In the genomic region with DNA sequence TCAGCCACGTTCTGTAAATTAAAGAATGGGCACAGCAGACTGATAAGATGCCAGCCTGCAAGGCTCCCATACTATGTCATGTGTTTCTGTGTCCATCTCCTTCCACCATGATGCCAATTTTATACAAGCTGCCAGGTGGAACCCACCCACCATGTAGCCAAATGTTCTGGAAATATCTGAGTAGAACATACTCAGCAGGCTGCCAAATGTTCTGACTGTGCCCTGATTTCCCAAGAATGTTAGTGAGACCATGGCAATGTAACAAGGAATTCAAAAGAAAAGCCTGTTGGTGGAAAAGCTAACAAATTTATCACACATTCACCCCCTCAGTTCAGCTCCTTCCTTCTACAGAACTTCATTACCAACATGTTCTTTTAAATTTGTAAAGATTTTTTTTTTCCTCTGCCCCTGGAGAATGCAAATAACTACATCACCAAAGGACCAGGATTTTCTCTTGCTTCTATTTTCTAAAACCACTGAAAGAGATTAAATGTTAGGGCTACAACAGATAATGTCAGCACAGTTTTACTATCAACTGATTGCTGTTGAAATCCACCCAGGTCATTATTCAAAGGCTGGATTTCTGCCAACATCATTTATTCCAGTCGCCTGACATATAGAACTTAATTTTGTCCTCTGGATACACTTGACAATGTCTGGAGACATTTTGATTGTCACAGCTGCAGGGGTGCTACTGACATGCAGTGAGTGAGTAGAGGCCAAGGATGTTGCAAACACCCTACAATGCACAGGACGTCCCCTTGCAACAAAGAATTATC, we compare ENCODE assay signal across 22 cellular contexts. TPM values are rescaled to one million over a fixed set of nuclear protein-coding genes. Genes with fewer than 3 reads are reported as not detected.
A peak's percentile ranks its signal among the peaks of the same experiment; 100 is the strongest.
DNase-seq lines count a peak whose midpoint lies in the region; TF ChIP-seq lines count a peak whose summit lies in the region.
"Had no signal": no experiment of that assay in that cellular context is flagged by ENCODE, and none has a peak within 500 bp of the region (broad histone marks: within the 10 kb centered on the region; RNA-seq: fewer than 3 reads in every experiment).

No MANE protein-coding gene starts in this region.

- DNase-seq in DMS 273 (lab: John Stamatoyannopoulos, UW; ENCODE audit: unreplicated experiment) (peak; percentile 34), DMS 273 treated with DMSO at 0.1 percent for 48 hours (lab: John Stamatoyannopoulos, UW) (no peak), NCI-H1105 treated with DMSO at 0.1 percent for 48 hours (lab: John Stamatoyannopoulos, UW) (peak; percentile 30), coronary artery (ENCODE audit: low spot score) (no peak), pons (ENCODE audit: low spot score) (peak; percentile 2), SK-N-SH (no peak), NCI-H524 treated with DMSO at 0.1 percent for 48 hours (lab: John Stamatoyannopoulos, UW) (no peak)
- DNase-seq in activated CD4-positive, CD25-positive, alpha-beta regulatory T cell (lab: John Stamatoyannopoulos, UW): no peak
- DNase-seq: activated CD4-positive, alpha-beta T cell treated with anti-CD3 and anti-CD28 coated beads, Interleukin-2, amount 50 U/mL, for 1 hour; Calu3; cortex of kidney; HFFc6; naive B cell; NCI-H2107; NCI-H82; PC-3; SIG-M5; stimulated activated CD4-positive, alpha-beta T cell treated with anti-CD3 and anti-CD28 coated beads, Interleukin-2, amount 100 ng/mL, for 24 hours had no signal

- no peaks in the 10 kb centered on the region for H3K27me3 ChIP-seq in SK-N-SH (ENCODE audit: insufficient read depth)
- H3K27me3 ChIP-seq: foreskin keratinocyte had no signal

- no peaks in the 10 kb centered on the region for H3K79me2 ChIP-seq in SK-N-SH (ENCODE audit: insufficient read depth)

- TF ChIP-seq CTCF in coronary artery (IDR thresholded peaks at IDR 0.05): no peak
- TF ChIP-seq CTCF in SK-N-SH (IDR thresholded peaks at IDR 0.05): no peak

- H3K4me3 ChIP-seq in coronary artery (no peak overlapping the region), SK-N-SH (ENCODE audit: low read depth in 2 of 2, low read length in 1 of 2) (no peak overlapping the region)
- H3K4me3 ChIP-seq: prostate gland had no signal

- H2AFZ ChIP-seq in SK-N-SH (ENCODE audit: low read depth): no peak overlapping the region

- CTCF ChIA-PET in SK-N-SH (lab: Yijun Ruan, JAX): no interaction called here

- TF ChIP-seq RAD21 in SK-N-SH (IDR thresholded peaks at IDR 0.05; ENCODE audit: low read length): no peak

- no peaks in the 10 kb centered on the region for H3K36me3 ChIP-seq in SK-N-SH (replicated peaks in 1 of 2; ENCODE audit: control insufficient read depth in 1 of 2, insufficient read depth in 2 of 2, low read length in 1 of 2)
- H3K36me3 ChIP-seq: prostate gland had no signal

- no peak overlapping the region for H3K4me2 ChIP-seq in SK-N-SH
- H3K4me2 ChIP-seq: KMS-11 had no signal

- no peaks in the 10 kb centered on the region for H3F3A ChIP-seq in SK-N-SH (replicated peaks; ENCODE audit: insufficient read depth)

- 69% methylated on average over 3 of the region's 3 CpGs for WGBS in SK-N-SH (ENCODE audit: low lambda C conversion rate)

- H3K4me1 ChIP-seq in SK-N-SH (ENCODE audit: control insufficient read depth in 1 of 2, insufficient read depth in 2 of 2, low read depth in 1 of 2, low read length in 1 of 2): peaks cover 0 to 2% of the 10 kb centered on the region in 2 experiments; a peak in 2 of 4 replicates
- H3K4me1 ChIP-seq: foreskin keratinocyte, prostate gland had no signal

- H3K9me2 ChIP-seq in SK-N-SH: no peaks in the 10 kb centered on the region

- H3K9me3 ChIP-seq in SK-N-SH: no peaks in the 10 kb centered on the region
- H3K9me3 ChIP-seq: prostate gland had no signal

- no peak overlapping the region for H3K9ac ChIP-seq in SK-N-SH
- H3K9ac ChIP-seq: KMS-11 had no signal

- peak overlapping the region; percentile 23 to 33 for H3K27ac ChIP-seq in coronary artery
- no peak overlapping the region for H3K27ac ChIP-seq in SK-N-SH (ENCODE audit: low read depth in 2 of 2, low read length in 1 of 2)
- H3K27ac ChIP-seq: 22Rv1, foreskin keratinocyte, KMS-11, prostate gland had no signal

- POLR2A ChIA-PET in SK-N-SH (lab: Yijun Ruan, JAX): no interaction called here

- no peaks in the 10 kb centered on the region for H4K20me1 ChIP-seq in SK-N-SH (ENCODE audit: insufficient read depth)

- no peak for TF ChIP-seq EP300 in SK-N-SH (IDR thresholded peaks at IDR 0.05; ENCODE audit: borderline replicate concordance in 1 of 2, low read depth in 1 of 2, low read length in 1 of 2)

TF ChIP-seq in SK-N-SH, 30 proteins besides CTCF, POLR2A, EP300 and RAD21:
- no peak for TF ChIP-seq RFX5 (IDR thresholded peaks at IDR 0.05; ENCODE audit: low read length)
- no peak for TF ChIP-seq CHD2 (IDR thresholded peaks at IDR 0.05; ENCODE audit: low read length, partially characterized antibody)

RNA-seq across cellular contexts. Expression of gene DMC1, which starts 3.1 kb away (rescaled TPM):
- not detected in 2 replicates for polyA plus RNA-seq in SK-N-SH (2012; rRNA removed)
- 0.04 and 0.05 TPM in 2 replicates for polyA plus RNA-seq in SK-N-SH (2012; cell fraction: cytosol; rRNA removed)
- polyA plus RNA-seq in SK-N-SH (2012; cell fraction: nucleus; rRNA removed): 0.05 TPM in 1 of 2 replicates, not detected in the other

Comparison
In these comparisons a context has a peak if more than half of its experiments do, and no peak if none do; other contexts are left out.
1. DNase-seq: peak in DMS 273 (single experiment), NCI-H1105 treated with DMSO at 0.1 percent for 48 hours (single experiment) and pons (single experiment); none in DMS 273 treated with DMSO at 0.1 percent for 48 hours (single experiment), coronary artery (single experiment), SK-N-SH (single experiment), NCI-H524 treated with DMSO at 0.1 percent for 48 hours (single experiment) and activated CD4-positive, CD25-positive, alpha-beta regulatory T cell (0 of 4).
2. H3K27ac ChIP-seq: peak in coronary artery (2 of 2); none in SK-N-SH (0 of 2).